In genomic region chr17:82238562-82239201, GRCh38 we compare ENCODE assay signal across 8 cellular contexts. TPM values are rescaled to one million over a fixed set of nuclear protein-coding genes. Genes with fewer than 3 reads are reported as not detected.
DNase-seq lines count a peak whose midpoint lies in the region; ATAC-seq and TF ChIP-seq lines count a peak whose summit lies in the region.

No MANE protein-coding gene starts in this region.

- intact Hi-C loops in activated CD4-positive, alpha-beta T cell treated with anti-CD3 and anti-CD28 coated beads for 36 hours (cut with DNase I, micrococcal nuclease), result loop anchor here (2.0 to 10.0 kb wide), 3 partner anchors 34 to 176 kb away; partner anchors contain the start of genes CD7 (in 1 of the 2), CSNK1D (in 1 of the 2), HEXD (in 1 of the 2) and OGFOD3 (in 1 of the 2)
- intact Hi-C loops in mucosa of descending colon (cut with DNase I, micrococcal nuclease), result loop anchor here in 1 of 2 donors (10.0 kb wide), 1 partner anchor 86 kb away; no protein-coding TSS in a partner anchor

- H3K4me1 ChIP-seq in mucosa of descending colon (ENCODE audit: low read depth), result peaks cover 67% of the 10 kb centered on the region

- CTCF ChIA-PET in activated CD4-positive, alpha-beta T cell treated with anti-CD3 and anti-CD28 coated beads for 36 hours (lab: Charles Lee), result interaction anchor here (0.6 to 1.2 kb wide), 6 partner anchors 31 to 205 kb away, joined by 3 to 5 read pairs (median 4); no protein-coding TSS in a partner anchor

- no peaks in the 10 kb centered on the region for H3K9me3 Mint-ChIP-seq in IgD-negative memory B cell
- H3K9me3 Mint-ChIP-seq in activated CD4-positive, alpha-beta T cell treated with anti-CD3 and anti-CD28 coated beads for 36 hours (ENCODE audit: low read depth), result no peaks in the 10 kb centered on the region

- peaks cover 5 to 28% (median 16%) of the 10 kb centered on the region in 3 donors for H3K4me1 Mint-ChIP-seq in IgD-negative memory B cell
- H3K4me1 Mint-ChIP-seq in activated CD4-positive, alpha-beta T cell treated with anti-CD3 and anti-CD28 coated beads for 36 hours, result peaks cover 57% of the 10 kb centered on the region

- peaks cover 1% of the 10 kb centered on the region for H3K36me3 ChIP-seq in mucosa of descending colon (ENCODE audit: low read depth)

- peak; percentile 61 for DNase-seq in Ammon's horn (ENCODE audit: low spot score)
- peak; percentile 87 for DNase-seq in activated CD4-positive, alpha-beta T cell treated with anti-CD3 and anti-CD28 coated beads for 36 hours
- DNase-seq in choroid plexus epithelial cell (ENCODE audit: low read depth), result peak; percentile 92
- peak; percentile 90 to 92 (median 90) for DNase-seq in mucosa of descending colon
- DNase-seq in stimulated activated naive CD4-positive, alpha-beta T cell (lab: John Stamatoyannopoulos, UW), result peak; percentile 46 to 68 (median 54)
- no peak for DNase-seq in dedifferentiated amniotic fluid mesenchymal stem cell (ENCODE audit: extremely low spot score)

- POLR2A ChIA-PET in activated CD4-positive, alpha-beta T cell treated with anti-CD3 and anti-CD28 coated beads for 36 hours (lab: Charles Lee), result interaction anchor here (0.8 kb wide), 1 partner anchor 72 kb away, joined by 3 read pairs; no protein-coding TSS in a partner anchor

- peaks cover 2% of the 10 kb centered on the region for H3K36me3 Mint-ChIP-seq in IgD-negative memory B cell
- peaks cover 21% of the 10 kb centered on the region for H3K36me3 Mint-ChIP-seq in activated CD4-positive, alpha-beta T cell treated with anti-CD3 and anti-CD28 coated beads for 36 hours (ENCODE audit: low read depth)

- H3K27ac Mint-ChIP-seq in IgD-negative memory B cell, result peak overlapping the region; percentile 85 to 94 (median 90)
- H3K27ac Mint-ChIP-seq in activated CD4-positive, alpha-beta T cell treated with anti-CD3 and anti-CD28 coated beads for 36 hours, result peak overlapping the region; percentile 8

- peak; percentile 63 for ATAC-seq in activated CD4-positive, alpha-beta T cell treated with anti-CD3 and anti-CD28 coated beads for 36 hours
- ATAC-seq in mucosa of descending colon, result peak; percentile 73
- no peak for ATAC-seq in HG02571 (IDR thresholded peaks at IDR 0.05; ENCODE audit: unreplicated experiment)

- no peak overlapping the region for H3K4me3 ChIP-seq in choroid plexus epithelial cell (ENCODE audit: low read depth, low read length)
- H3K4me3 ChIP-seq in mucosa of descending colon, result no peak overlapping the region

- no peak for TF ChIP-seq CTCF in choroid plexus epithelial cell (conservative IDR thresholded peaks at IDR 0.05; ENCODE audit: low read depth, low read length)
- no peak for TF ChIP-seq CTCF in mucosa of descending colon (IDR thresholded peaks at IDR 0.05)

- H3K27me3 Mint-ChIP-seq in IgD-negative memory B cell, result no peaks in the 10 kb centered on the region
- H3K27me3 Mint-ChIP-seq in activated CD4-positive, alpha-beta T cell treated with anti-CD3 and anti-CD28 coated beads for 36 hours, result no peaks in the 10 kb centered on the region

- H3K4me3 Mint-ChIP-seq in IgD-negative memory B cell, result peak overlapping the region; percentile 73 to 93 (median 84)
- H3K4me3 Mint-ChIP-seq in activated CD4-positive, alpha-beta T cell treated with anti-CD3 and anti-CD28 coated beads for 36 hours, result peak overlapping the region; percentile 29

- no peaks in the 10 kb centered on the region for H3K9me3 ChIP-seq in mucosa of descending colon

RNA-seq across cellular contexts. Expression of gene SLC16A3, which starts 9.8 kb away (rescaled TPM):
- polyA plus RNA-seq in IgD-negative memory B cell, result 3.7 TPM
- 100 to 1,000 TPM in 1 of 2 experiments, 10 to 100 TPM in 1; 93.2 to 157 TPM for total RNA-seq in activated CD4-positive, alpha-beta T cell treated with anti-CD3 and anti-CD28 coated beads for 36 hours
- total RNA-seq in mucosa of descending colon, result 100 to 1,000 TPM in 2 of 3 donors, 10 to 100 TPM in 1; 41.0 to 150 (median 104) TPM

RNA-seq across cellular contexts. Expression of gene CCDC57, which starts 26.0 kb away (rescaled TPM):
- polyA plus RNA-seq in IgD-negative memory B cell, result 34.1 TPM
- total RNA-seq in activated CD4-positive, alpha-beta T cell treated with anti-CD3 and anti-CD28 coated beads for 36 hours, result 10 to 100 TPM; 41.6 to 43.8 TPM
- 10 to 100 TPM; 41.3 to 46.3 (median 45.4) TPM for total RNA-seq in mucosa of descending colon

RNA-seq across cellular contexts. Expression of gene CSNK1D, which starts 34.8 kb away (rescaled TPM):
- polyA plus RNA-seq in IgD-negative memory B cell, result 78.3 TPM
- total RNA-seq in activated CD4-positive, alpha-beta T cell treated with anti-CD3 and anti-CD28 coated beads for 36 hours, result 100 to 1,000 TPM; 118 to 182 TPM
- total RNA-seq in mucosa of descending colon, result 100 to 1,000 TPM; 177 to 221 (median 189) TPM
